1 cellular context compared by ENCODE assay signal in the genomic region with DNA sequence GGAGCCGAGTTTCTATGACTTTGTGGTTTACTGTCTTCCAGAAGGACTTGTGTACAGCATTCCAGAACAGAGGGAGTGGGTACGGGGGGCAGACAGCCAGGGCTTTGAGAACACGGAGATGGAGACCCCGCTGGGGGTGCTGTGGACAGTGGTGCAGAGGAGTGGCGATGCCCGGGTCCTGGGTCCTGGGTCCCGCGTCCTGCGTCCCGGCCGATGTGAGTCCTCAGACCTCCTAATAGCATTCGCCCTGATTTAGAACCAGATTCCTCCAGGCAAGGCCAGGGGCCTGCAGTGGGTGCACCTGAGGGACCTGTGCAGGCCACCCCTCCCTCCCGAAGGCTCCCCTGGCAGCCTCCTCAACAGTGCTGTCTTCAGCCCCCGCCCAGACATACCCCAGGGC.
TF ChIP-seq lines count a peak whose summit lies in the region.

No MANE protein-coding gene starts in this region.

TF ChIP-seq in HepG2, 621 proteins besides CTCF, POLR2A, EP300 and RAD21 (continued from another document):
- TF ChIP-seq, protein P1, sequence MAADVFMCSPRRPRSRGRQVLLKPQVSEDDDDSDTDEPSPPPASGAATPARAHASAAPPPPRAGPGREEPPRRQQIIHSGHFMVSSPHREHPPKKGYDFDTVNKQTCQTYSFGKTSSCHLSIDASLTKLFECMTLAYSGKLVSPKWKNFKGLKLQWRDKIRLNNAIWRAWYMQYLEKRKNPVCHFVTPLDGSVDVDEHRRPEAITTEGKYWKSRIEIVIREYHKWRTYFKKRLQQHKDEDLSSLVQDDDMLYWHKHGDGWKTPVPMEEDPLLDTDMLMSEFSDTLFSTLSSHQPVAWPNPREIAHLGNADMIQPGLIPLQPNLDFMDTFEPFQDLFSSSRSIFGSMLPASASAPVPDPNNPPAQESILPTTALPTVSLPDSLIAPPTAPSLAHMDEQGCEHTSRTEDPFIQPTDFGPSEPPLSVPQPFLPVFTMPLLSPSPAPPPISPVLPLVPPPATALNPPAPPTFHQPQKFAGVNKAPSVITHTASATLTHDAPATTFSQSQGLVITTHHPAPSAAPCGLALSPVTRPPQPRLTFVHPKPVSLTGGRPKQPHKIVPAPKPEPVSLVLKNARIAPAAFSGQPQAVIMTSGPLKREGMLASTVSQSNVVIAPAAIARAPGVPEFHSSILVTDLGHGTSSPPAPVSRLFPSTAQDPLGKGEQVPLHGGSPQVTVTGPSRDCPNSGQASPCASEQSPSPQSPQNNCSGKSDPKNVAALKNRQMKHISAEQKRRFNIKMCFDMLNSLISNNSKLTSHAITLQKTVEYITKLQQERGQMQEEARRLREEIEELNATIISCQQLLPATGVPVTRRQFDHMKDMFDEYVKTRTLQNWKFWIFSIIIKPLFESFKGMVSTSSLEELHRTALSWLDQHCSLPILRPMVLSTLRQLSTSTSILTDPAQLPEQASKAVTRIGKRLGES (CRISPR knock-in tag; IDR thresholded peaks at IDR 0.05; ENCODE audit: borderline replicate concordance), result no peak
